In genomic region chr12:71216725-71217579, GRCh38 we compare ENCODE assay signal across 8 cellular contexts. TPM values are rescaled to one million over a fixed set of nuclear protein-coding genes. Genes with fewer than 3 reads are reported as not detected.
A peak's percentile ranks its signal among the peaks of the same experiment; 100 is the strongest.
DNase-seq lines count a peak whose midpoint lies in the region; ATAC-seq and TF ChIP-seq lines count a peak whose summit lies in the region.

No MANE protein-coding gene starts in this region.

- no peak overlapping the region for H2AFZ ChIP-seq in fibroblast of lung (ENCODE audit: low read length)

- H3K27ac ChIP-seq in Peyer's patch (peak overlapping the region in 2 of 4 donors; percentile 36 to 71), fibroblast of lung (ENCODE audit: insufficient read depth, low read length) (no peak overlapping the region), psoas muscle (no peak overlapping the region), uterus (no peak overlapping the region)
- no peak overlapping the region for H3K27ac ChIP-seq in naive thymus-derived CD4-positive, alpha-beta T cell (ENCODE audit: low read depth, low read length)

- POLR2A ChIA-PET in naive thymus-derived CD4-positive, alpha-beta T cell (lab: Charles Lee) = no interaction called here

- ATAC-seq in psoas muscle = peak in 2 of 4 donors; percentile 45 to 77
- ATAC-seq in naive thymus-derived CD4-positive, alpha-beta T cell = no peak

- H3K36me3 Mint-ChIP-seq in naive thymus-derived CD4-positive, alpha-beta T cell = no peaks in the 10 kb centered on the region

- H3K9me3 ChIP-seq in Peyer's patch (no peaks in the 10 kb centered on the region), fibroblast of lung (ENCODE audit: control insufficient read depth, insufficient read depth, low read depth, low read length) (no peaks in the 10 kb centered on the region), psoas muscle (no peaks in the 10 kb centered on the region), uterus (no peaks in the 10 kb centered on the region)
- H3K9me3 ChIP-seq in naive thymus-derived CD4-positive, alpha-beta T cell (ENCODE audit: control insufficient read depth in 2 of 3, low read length in 3 of 3) = no peaks in the 10 kb centered on the region

- no peaks in the 10 kb centered on the region for H3K79me2 ChIP-seq in fibroblast of lung (ENCODE audit: control insufficient read depth, insufficient read depth, low read length)

- TF ChIP-seq POLR2A in Peyer's patch (IDR thresholded peaks at IDR 0.05) = no peak
- no peak for TF ChIP-seq POLR2A in uterus (IDR thresholded peaks at IDR 0.05)

- no peaks in the 10 kb centered on the region for H4K20me1 ChIP-seq in fibroblast of lung (ENCODE audit: control insufficient read depth, extremely low read depth, insufficient read depth, low read length)

- in situ Hi-C loops in GM13976 (cut with MboI; ENCODE audit: low sequenced_read_pairs, unreplicated experiment) = no loop called here

- DNase-seq in GM12865 (ENCODE audit: low read depth) = peak; percentile 32
- DNase-seq in HuH-7 (ENCODE audit: low spot score) = peak; percentile 6
- peak in 2 of 3 donors; percentile 50 to 72 for DNase-seq in Peyer's patch
- peak; percentile 10 to 26 for DNase-seq in fibroblast of lung (ENCODE audit: low read depth in 2 of 2)
- no peak for DNase-seq in psoas muscle
- DNase-seq in GM13976 (ENCODE audit: low spot score) = no peak
- no peak for DNase-seq in uterus
- no peak for DNase-seq in naive thymus-derived CD4-positive, alpha-beta T cell

- no peaks in the 10 kb centered on the region for H3K9me3 Mint-ChIP-seq in naive thymus-derived CD4-positive, alpha-beta T cell

- H3K36me3 ChIP-seq in Peyer's patch (no peaks in the 10 kb centered on the region), fibroblast of lung (ENCODE audit: control insufficient read depth, insufficient read depth, low read length) (no peaks in the 10 kb centered on the region), psoas muscle (ENCODE audit: insufficient read depth in 1 of 2, low read depth in 1 of 2) (no peaks in the 10 kb centered on the region), uterus (no peaks in the 10 kb centered on the region)
- H3K36me3 ChIP-seq in naive thymus-derived CD4-positive, alpha-beta T cell (ENCODE audit: control insufficient read depth in 2 of 3, insufficient read depth in 3 of 3, low read length in 3 of 3) = no peaks in the 10 kb centered on the region

- WGBS in psoas muscle, 3 donors = 35 to 51% (median 44%) methylated on average over 4 of the region's 4 CpGs

- CTCF ChIA-PET in naive thymus-derived CD4-positive, alpha-beta T cell (lab: Charles Lee) = no interaction called here

- TF ChIP-seq CTCF in GM12865 (IDR thresholded peaks at IDR 0.05; ENCODE audit: insufficient read depth, low read depth, low read length, missing control alignments) (peak; percentile 25), Peyer's patch (IDR thresholded peaks at IDR 0.05) (peak in 4 of 6 experiments; percentile 12 to 86 (median 80)), fibroblast of lung (conservative IDR thresholded peaks at IDR 0.05 in 1 of 2, IDR thresholded peaks at IDR 0.05 in 1 of 2; ENCODE audit: low read depth in 1 of 2, low read length in 2 of 2) (peak; percentile 34 to 39), psoas muscle (IDR thresholded peaks at IDR 0.05) (peak; percentile 52), GM13976 (IDR thresholded peaks at IDR 0.05; ENCODE audit: borderline replicate concordance, control extremely low read depth, extremely low read depth, insufficient read depth, missing control alignments) (no peak), uterus (IDR thresholded peaks at IDR 0.05) (no peak)

- H3K27me3 Mint-ChIP-seq in naive thymus-derived CD4-positive, alpha-beta T cell = peaks cover 0 to 12% (median 4%) of the 10 kb centered on the region in 5 donors

- intact Hi-C loops in psoas muscle (cut with DNase I) (loop anchor here (10.0 kb wide), 2 partner anchors 178 to 528 kb away; no protein-coding TSS in a partner anchor), uterus (cut with DNase I; ENCODE audit: low total_unique reads) (no loop called here)
- intact Hi-C loops in naive thymus-derived CD4-positive, alpha-beta T cell (cut with micrococcal nuclease) = loop anchor here in 1 of 2 donors (2.0 kb wide), 1 partner anchor 530 kb away; no protein-coding TSS in a partner anchor

- H3K9ac ChIP-seq in fibroblast of lung (ENCODE audit: insufficient read depth, low read length) = no peak overlapping the region

- no peaks in the 10 kb centered on the region for H3K4me1 Mint-ChIP-seq in naive thymus-derived CD4-positive, alpha-beta T cell

- H3K27me3 ChIP-seq in Peyer's patch (no peaks in the 10 kb centered on the region), fibroblast of lung (ENCODE audit: control insufficient read depth, insufficient read depth, low read length) (no peaks in the 10 kb centered on the region), psoas muscle (ENCODE audit: insufficient read depth in 3 of 3, low read length in 2 of 3) (no peaks in the 10 kb centered on the region), uterus (no peaks in the 10 kb centered on the region)
- no peaks in the 10 kb centered on the region for H3K27me3 ChIP-seq in naive thymus-derived CD4-positive, alpha-beta T cell (ENCODE audit: control insufficient read depth in 2 of 2, insufficient read depth in 2 of 2, low read length in 2 of 2)

- H3K4me2 ChIP-seq in fibroblast of lung (ENCODE audit: extremely low read depth, insufficient read depth, low read length) = no peak overlapping the region

- no peak overlapping the region for H3K27ac Mint-ChIP-seq in naive thymus-derived CD4-positive, alpha-beta T cell

- H3K4me3 Mint-ChIP-seq in naive thymus-derived CD4-positive, alpha-beta T cell = no peak overlapping the region

- H3K4me1 ChIP-seq in Peyer's patch (peaks cover 0 to 7% (median 0%) of the 10 kb centered on the region in 4 donors), fibroblast of lung (ENCODE audit: control insufficient read depth, extremely low read depth, insufficient read depth, low read length) (no peaks in the 10 kb centered on the region), psoas muscle (no peaks in the 10 kb centered on the region), uterus (no peaks in the 10 kb centered on the region)
- H3K4me1 ChIP-seq in naive thymus-derived CD4-positive, alpha-beta T cell (ENCODE audit: control insufficient read depth in 2 of 2, insufficient read depth in 2 of 2, low read length in 2 of 2) = no peaks in the 10 kb centered on the region

- H3K4me3 ChIP-seq in GM12865 (ENCODE audit: low read depth, low read length) = no peak overlapping the region
- no peak overlapping the region for H3K4me3 ChIP-seq in Peyer's patch
- H3K4me3 ChIP-seq in fibroblast of lung (replicated peaks in 1 of 4; ENCODE audit: control extremely low read depth in 1 of 4, insufficient read depth in 1 of 4, low read depth in 3 of 4, low read length in 4 of 4) = no peak overlapping the region
- H3K4me3 ChIP-seq in psoas muscle = no peak overlapping the region
- H3K4me3 ChIP-seq in uterus = no peak overlapping the region
- H3K4me3 ChIP-seq in naive thymus-derived CD4-positive, alpha-beta T cell (ENCODE audit: low read length) = no peak overlapping the region

RNA-seq across cellular contexts. Expression of gene TSPAN8, which starts 59.2 kb away (rescaled TPM):
- total RNA-seq in Peyer's patch (100 to 1,000 TPM in 3 of 4 donors, 10 to 100 TPM in 1; 71.0 to 963 (median 558) TPM), fibroblast of lung (under 0.01 and 0.17 TPM in 2 replicates), psoas muscle (10 to 100 TPM in 2 of 4 donors, 1 to 10 TPM in 2; 1.4 to 24.9 (median 7.5) TPM), uterus (10 to 100 TPM in 1 of 4 donors, 1 to 10 TPM in 1, under 1 TPM in 2; 0.29 to 16.3 (median 1.6) TPM)
- polyA plus RNA-seq in fibroblast of lung (0.07 TPM in 1 of 2 replicates, not detected in the other), psoas muscle (10 to 100 TPM in 2 of 3 donors, 1 to 10 TPM in 1; 1.4 to 63.1 (median 29.2) TPM)
- not detected in 2 replicates for polyA plus RNA-seq in fibroblast of lung (2012)
- polyA minus RNA-seq in fibroblast of lung (ENCODE audit: low replicate concordance) = not detected in 2 replicates
- not detected for total RNA-seq in naive thymus-derived CD4-positive, alpha-beta T cell
- polyA plus RNA-seq in naive thymus-derived CD4-positive, alpha-beta T cell = not detected

Comparison
In these comparisons a context has a peak if more than half of its experiments do, and no peak if none do; other contexts are left out.
1. DNase-seq: peak in GM12865 (single experiment), HuH-7 (single experiment), Peyer's patch (2 of 3) and fibroblast of lung (2 of 2); none in psoas muscle (0 of 2), GM13976 (single experiment), uterus (0 of 2) and naive thymus-derived CD4-positive, alpha-beta T cell (0 of 9).
2. CTCF ChIP-seq: peak in GM12865 (single experiment), Peyer's patch (4 of 6), fibroblast of lung (2 of 2) and psoas muscle (single experiment); none in GM13976 (single experiment) and uterus (0 of 4).